Comparison of ENCODE assay signal across 24 cellular contexts in genomic region chr5:56310711-56311204, GRCh38.
A peak's percentile ranks its signal among the peaks of the same experiment; 100 is the strongest.
DNase-seq lines count a peak whose midpoint lies in the region; ATAC-seq and TF ChIP-seq lines count a peak whose summit lies in the region.
"Had no signal": no experiment of that assay in that cellular context is flagged by ENCODE, and none has a peak within 500 bp of the region (broad histone marks: within the 10 kb centered on the region; RNA-seq: fewer than 3 reads in every experiment).

No MANE protein-coding gene starts in this region.

- H3K4me2 ChIP-seq in fibroblast of lung (ENCODE audit: extremely low read depth, insufficient read depth, low read length) (no peak overlapping the region), osteoblast (ENCODE audit: insufficient read depth, low read length) (no peak overlapping the region)

- H3K4me1 ChIP-seq in Caco-2 = peaks cover 71% of the 10 kb centered on the region
- no peaks in the 10 kb centered on the region for H3K4me1 ChIP-seq in fibroblast of lung (ENCODE audit: control insufficient read depth, extremely low read depth, insufficient read depth, low read length)
- H3K4me1 ChIP-seq in osteoblast (ENCODE audit: insufficient read depth, low read length) = no peaks in the 10 kb centered on the region
- H3K4me1 ChIP-seq: colonic mucosa, psoas muscle had no signal

- intact Hi-C loops in Caco-2 (cut with micrococcal nuclease; ENCODE audit: unreplicated experiment) = loop anchor here (1.0 kb wide), 2 partner anchors 46 to 328 kb away; no protein-coding TSS in a partner anchor

- H3K27ac ChIP-seq in fibroblast of lung (ENCODE audit: insufficient read depth, low read length) (no peak overlapping the region), osteoblast (ENCODE audit: low read depth, low read length) (no peak overlapping the region)
- H3K27ac ChIP-seq: brain microvascular endothelial cell, colonic mucosa, psoas muscle, SJSA1, spleen had no signal

- no peak overlapping the region for H3K4me3 Mint-ChIP-seq in Caco-2 (ENCODE audit: unreplicated experiment)
- H3K4me3 Mint-ChIP-seq in stimulated activated naive B cell treated with anti-CD40 and anti-IgM and Interleukin-4, amounts not matched to agents 10 μg/mL and 1 μg/mL and 100 μg/mL, for 72 hours = no peak overlapping the region
- H3K4me3 Mint-ChIP-seq: activated naive CD8-positive, alpha-beta T cell treated with anti-CD3 and anti-CD28 coated beads for 36 hours; activated T-helper 1 cell treated with anti-CD3 and anti-CD28 coated beads, Interleukin-12 subunit alpha, Interleukin-12 subunit beta, Interleukin-2, Interleukin-4 antibody, amounts not matched to agents 30 ng/mL and 10 ng/mL and 1 ng/mL, durations not matched to agents 14 hours and 24 hours and 36 hours had no signal

- BruUV-seq in Caco-2 (replicated peaks; lab: Mats Ljungman, UMichigan) = no TSS peak

- no peak overlapping the region for H2AFZ ChIP-seq in fibroblast of lung (ENCODE audit: low read length)
- H2AFZ ChIP-seq in osteoblast (ENCODE audit: low read length) = no peak overlapping the region

- no peak for ATAC-seq in stimulated activated naive B cell treated with anti-CD40 and anti-IgM and Interleukin-4, amounts not matched to agents 10 μg/mL and 1 μg/mL and 100 μg/mL, for 72 hours (replicated peaks)
- ATAC-seq in GM18519 (IDR thresholded peaks at IDR 0.05; ENCODE audit: low FRiP score, unreplicated experiment) = no peak
- ATAC-seq: PC-3, psoas muscle had no signal

- H4K20me1 ChIP-seq in fibroblast of lung (ENCODE audit: control insufficient read depth, extremely low read depth, insufficient read depth, low read length) (no peaks in the 10 kb centered on the region), osteoblast (ENCODE audit: insufficient read depth, low read length) (no peaks in the 10 kb centered on the region)

- H3K4me3 ChIP-seq in Caco-2 (ENCODE audit: low read depth, low read length) (no peak overlapping the region), fibroblast of lung (replicated peaks in 1 of 4; ENCODE audit: control extremely low read depth in 1 of 4, insufficient read depth in 1 of 4, low read depth in 3 of 4, low read length in 4 of 4) (no peak overlapping the region), osteoblast (ENCODE audit: insufficient read depth, low read length) (no peak overlapping the region)
- H3K4me3 ChIP-seq: colonic mucosa, psoas muscle, SJSA1, spleen had no signal

- H3K27me3 Mint-ChIP-seq in Caco-2 (ENCODE audit: insufficient read depth, unreplicated experiment) = no peaks in the 10 kb centered on the region
- no peaks in the 10 kb centered on the region for H3K27me3 Mint-ChIP-seq in stimulated activated naive B cell treated with anti-CD40 and anti-IgM and Interleukin-4, amounts not matched to agents 10 μg/mL and 1 μg/mL and 100 μg/mL, for 72 hours
- H3K27me3 Mint-ChIP-seq: activated naive CD8-positive, alpha-beta T cell treated with anti-CD3 and anti-CD28 coated beads for 36 hours had no signal

- H3K79me2 ChIP-seq in fibroblast of lung (ENCODE audit: control insufficient read depth, insufficient read depth, low read length) (no peaks in the 10 kb centered on the region), osteoblast (ENCODE audit: insufficient read depth, low read length) (no peaks in the 10 kb centered on the region)

- DNase-seq in Caco-2 = no peak
- peak; percentile 60 for DNase-seq in RPMI7951 (ENCODE audit: low read depth)
- peak; percentile 39 to 64 for DNase-seq in fibroblast of lung (ENCODE audit: low read depth in 2 of 2)
- DNase-seq in osteoblast (ENCODE audit: insufficient read length, low spot score, missing footprints) = peak; percentile 50
- DNase-seq in stimulated activated naive B cell treated with anti-CD40 and anti-IgM and Interleukin-4, amounts not matched to agents 10 μg/mL and 1 μg/mL and 100 μg/mL, for 72 hours = no peak
- DNase-seq in SK-N-DZ (ENCODE audit: low spot score) = no peak
- DNase-seq in CD1c-positive myeloid dendritic cell (ENCODE audit: extremely low spot score) = no peak
- DNase-seq: activated CD4-positive, alpha-beta T cell treated with anti-CD3 and anti-CD28 coated beads for 1 hour; activated naive CD8-positive, alpha-beta T cell treated with anti-CD3 and anti-CD28 coated beads for 36 hours; brain microvascular endothelial cell; colonic mucosa; EL; foreskin melanocyte; midbrain; NCI-H1436; NCI-H2171 treated with DMSO at 0.1 percent for 48 hours; NCI-H748 treated with DMSO at 0.1 percent for 48 hours; PC-3; psoas muscle; spleen; stimulated activated CD8-positive, alpha-beta memory T cell treated with anti-CD3 and anti-CD28 coated beads, Interleukin-4, amount 100 ng/mL, for 48 hours had no signal

- H3K36me3 Mint-ChIP-seq in Caco-2 (ENCODE audit: insufficient read depth, unreplicated experiment) = peaks cover 14% of the 10 kb centered on the region
- H3K36me3 Mint-ChIP-seq in stimulated activated naive B cell treated with anti-CD40 and anti-IgM and Interleukin-4, amounts not matched to agents 10 μg/mL and 1 μg/mL and 100 μg/mL, for 72 hours = peaks cover under 1 to 6% of the 10 kb centered on the region in 2 donors

- CTCF ChIA-PET in Caco-2 (lab: Charles Lee) = interaction anchor here (0.9 to 1.5 kb wide), 3 partner anchors 40 to 136 kb away, joined by 3 to 6 read pairs (median 4); no protein-coding TSS in a partner anchor

- H3K36me3 ChIP-seq in Caco-2 (ENCODE audit: control insufficient read depth, insufficient read depth, low read length) (no peaks in the 10 kb centered on the region), fibroblast of lung (ENCODE audit: control insufficient read depth, insufficient read depth, low read length) (no peaks in the 10 kb centered on the region), osteoblast (ENCODE audit: insufficient read depth, low read length) (no peaks in the 10 kb centered on the region)
- H3K36me3 ChIP-seq: brain microvascular endothelial cell, colonic mucosa, SJSA1, spleen had no signal

- peaks cover 55% of the 10 kb centered on the region for H3K4me1 Mint-ChIP-seq in Caco-2 (ENCODE audit: low read depth, unreplicated experiment)
- peaks cover 20 to 22% of the 10 kb centered on the region in 2 donors for H3K4me1 Mint-ChIP-seq in stimulated activated naive B cell treated with anti-CD40 and anti-IgM and Interleukin-4, amounts not matched to agents 10 μg/mL and 1 μg/mL and 100 μg/mL, for 72 hours
- H3K4me1 Mint-ChIP-seq: activated naive CD8-positive, alpha-beta T cell treated with anti-CD3 and anti-CD28 coated beads for 36 hours had no signal

- peaks cover 24% of the 10 kb centered on the region for H3K9me3 Mint-ChIP-seq in Caco-2 (ENCODE audit: unreplicated experiment)
- peaks cover 3 to 11% of the 10 kb centered on the region in 2 donors for H3K9me3 Mint-ChIP-seq in stimulated activated naive B cell treated with anti-CD40 and anti-IgM and Interleukin-4, amounts not matched to agents 10 μg/mL and 1 μg/mL and 100 μg/mL, for 72 hours

- TF ChIP-seq CTCF in Caco-2 (IDR thresholded peaks at IDR 0.05; ENCODE audit: insufficient read depth in 1 of 2, low read depth in 1 of 2, low read length in 1 of 2, severe bottlenecking in 1 of 2, unreplicated experiment in 1 of 2) = no peak
- no peak for TF ChIP-seq CTCF in fibroblast of lung (conservative IDR thresholded peaks at IDR 0.05 in 1 of 2, IDR thresholded peaks at IDR 0.05 in 1 of 2; ENCODE audit: low read depth in 1 of 2, low read length in 2 of 2)
- no peak for TF ChIP-seq CTCF in osteoblast (IDR thresholded peaks at IDR 0.05; ENCODE audit: extremely low read depth, low read depth, low read length)

- POLR2A ChIA-PET in Caco-2 (lab: Charles Lee) = no interaction called here

- H3K9me3 ChIP-seq in Caco-2 (peaks cover 17% of the 10 kb centered on the region), fibroblast of lung (ENCODE audit: control insufficient read depth, insufficient read depth, low read depth, low read length) (no peaks in the 10 kb centered on the region), osteoblast (ENCODE audit: low read depth, low read length) (no peaks in the 10 kb centered on the region)
- H3K9me3 ChIP-seq: colonic mucosa, psoas muscle had no signal

- H3K27me3 ChIP-seq in Caco-2 (replicated peaks; ENCODE audit: control insufficient read depth, insufficient read depth, low read length) = no peaks in the 10 kb centered on the region
- peaks cover 2% of the 10 kb centered on the region for H3K27me3 ChIP-seq in fibroblast of lung (ENCODE audit: control insufficient read depth, insufficient read depth, low read length)
- peaks cover 9% of the 10 kb centered on the region for H3K27me3 ChIP-seq in osteoblast (ENCODE audit: insufficient read depth, low read length)
- H3K27me3 ChIP-seq: brain microvascular endothelial cell, colonic mucosa, SJSA1, spleen had no signal

- H3K9ac ChIP-seq in fibroblast of lung (ENCODE audit: insufficient read depth, low read length) = no peak overlapping the region

- peak overlapping the region; percentile 34 for H3K27ac Mint-ChIP-seq in Caco-2 (ENCODE audit: unreplicated experiment)
- H3K27ac Mint-ChIP-seq in stimulated activated naive B cell treated with anti-CD40 and anti-IgM and Interleukin-4, amounts not matched to agents 10 μg/mL and 1 μg/mL and 100 μg/mL, for 72 hours = no peak overlapping the region
- H3K27ac Mint-ChIP-seq: activated naive CD8-positive, alpha-beta T cell treated with anti-CD3 and anti-CD28 coated beads for 36 hours; activated T-helper 1 cell treated with anti-CD3 and anti-CD28 coated beads, Interleukin-12 subunit alpha, Interleukin-12 subunit beta, Interleukin-2, Interleukin-4 antibody, amounts not matched to agents 30 ng/mL and 10 ng/mL and 1 ng/mL, durations not matched to agents 14 hours and 24 hours and 36 hours had no signal

Comparison
In these comparisons a context has a peak if more than half of its experiments do, and no peak if none do; other contexts are left out.
1. DNase-seq: peak in RPMI7951 (single experiment), fibroblast of lung (2 of 2) and osteoblast (single experiment); none in Caco-2 (0 of 2), stimulated activated naive B cell treated with anti-CD40 and anti-IgM and Interleukin-4, amounts not matched to agents 10 μg/mL and 1 μg/mL and 100 μg/mL, for 72 hours (single experiment), SK-N-DZ (single experiment) and CD1c-positive myeloid dendritic cell (single experiment).